11 cellular contexts compared by ENCODE assay signal in genomic region chr20:9397928-9398327, GRCh38.
DNase-seq lines count a peak whose midpoint lies in the region; ATAC-seq, FAIRE-seq and TF ChIP-seq lines count a peak whose summit lies in the region.
"Had no signal": no experiment of that assay in that cellular context is flagged by ENCODE, and none has a peak within 500 bp of the region (broad histone marks: within the 10 kb centered on the region; RNA-seq: fewer than 3 reads in every experiment).

No MANE protein-coding gene starts in this region.

- H3K4me3 ChIP-seq in pancreas = no peak overlapping the region
- H3K4me3 ChIP-seq: cardiac muscle cell had no signal

- no peak overlapping the region for H3K4ac ChIP-seq in H9 (ENCODE audit: low read depth, low read length)

- no peak overlapping the region for H4K91ac ChIP-seq in H9 (ENCODE audit: insufficient read length, low read depth, low read length)

- H2BK12ac ChIP-seq in H9 (ENCODE audit: insufficient read length, low read depth, low read length) = no peak overlapping the region

- peak; percentile 83 for ATAC-seq in GM19035 (IDR thresholded peaks at IDR 0.05; ENCODE audit: unreplicated experiment)
- ATAC-seq in HG02840 (IDR thresholded peaks at IDR 0.05; ENCODE audit: low FRiP score, unreplicated experiment) = peak; percentile 74
- peak in 3 of 4 donors; percentile 12 to 79 (median 54) for ATAC-seq in pancreas
- no peak for ATAC-seq in stimulated activated effector memory CD8-positive, alpha-beta T cell treated with anti-CD3 and anti-CD28 coated beads, Interleukin-12 subunit alpha, Interleukin-12 subunit beta, amount 100 ng/mL, for 72 hours

- H3K27me3 Mint-ChIP-seq in H9 (ENCODE audit: low read depth) = no peaks in the 10 kb centered on the region
- H3K27me3 Mint-ChIP-seq: activated CD4-positive, alpha-beta memory T cell treated with anti-CD3 and anti-CD28 coated beads, Interleukin-2, amount 10 ng/mL, durations not matched to agents 7 days and 5 days had no signal

- H2BK15ac ChIP-seq in H9 (ENCODE audit: low read depth, low read length) = no peak overlapping the region

- intact Hi-C loops in pancreas (cut with DNase I) = no loop called here

- no peak for FAIRE-seq in pancreas (lab: Jason Lieb, UNC)

- H3K27ac ChIP-seq in pancreas (no peak overlapping the region), H9 (ENCODE audit: insufficient read length, low read depth, low read length) (no peak overlapping the region)
- H3K27ac ChIP-seq: cardiac muscle cell had no signal

- no peak overlapping the region for H3K4me2 ChIP-seq in H9 (ENCODE audit: insufficient read depth, insufficient read length, low read length)

- no peaks in the 10 kb centered on the region for H3K4me1 Mint-ChIP-seq in stimulated activated effector memory CD8-positive, alpha-beta T cell treated with anti-CD3 and anti-CD28 coated beads, Interleukin-12 subunit alpha, Interleukin-12 subunit beta, amount 100 ng/mL, for 72 hours
- H3K4me1 Mint-ChIP-seq in H9 = peaks cover 15 to 20% of the 10 kb centered on the region in 2 experiments

- H3K9me3 ChIP-seq in pancreas (no peaks in the 10 kb centered on the region), H9 (ENCODE audit: control insufficient read depth, low read depth, low read length) (no peaks in the 10 kb centered on the region)

- no peaks in the 10 kb centered on the region for H3K36me3 ChIP-seq in pancreas

- 65 to 82% methylated on average over 8 of the region's 8 CpGs for WGBS in pancreas, 2 donors
- WGBS in H9 (ENCODE audit: extremely low coverage, insufficient read length, low lambda C conversion rate) = no CpG with 5 or more reads among the region's 8 CpGs

- no peak overlapping the region for H4K8ac ChIP-seq in H9 (replicated peaks; ENCODE audit: insufficient read length, low read depth, low read length)

- H3K79me1 ChIP-seq in H9 (ENCODE audit: insufficient read depth, low read depth, low read length, poor library complexity, severe bottlenecking) = no peaks in the 10 kb centered on the region

- no peak overlapping the region for H3K9ac ChIP-seq in H9 (ENCODE audit: extremely low read depth, insufficient read length, low read length)

- H3K14ac ChIP-seq in H9 (ENCODE audit: insufficient read depth, low read length) = no peak overlapping the region

- DNase-seq in NAMALWA (ENCODE audit: low spot score) (peak; percentile 51), pancreas (no peak), NCI-H1105 (lab: John Stamatoyannopoulos, UW) (no peak), H9 (no peak), NCI-H187 treated with DMSO at 0.1 percent for 48 hours (lab: John Stamatoyannopoulos, UW) (no peak)
- no peak for DNase-seq in stimulated activated effector memory CD8-positive, alpha-beta T cell treated with anti-CD3 and anti-CD28 coated beads, Interleukin-12 subunit alpha, Interleukin-12 subunit beta, amount 100 ng/mL, for 72 hours (ENCODE audit: low spot score in 2 of 2)
- DNase-seq: activated CD4-positive, alpha-beta memory T cell treated with anti-CD3 and anti-CD28 coated beads, Interleukin-2, amount 10 ng/mL, durations not matched to agents 7 days and 5 days; NCI-H2029 treated with DMSO at 0.1 percent for 48 hours had no signal

- H3K23ac ChIP-seq in H9 (ENCODE audit: insufficient read length, low read depth, low read length) = no peak overlapping the region

- H3T11ph ChIP-seq in H9 (ENCODE audit: low read length) = no peak overlapping the region

- no peak overlapping the region for H4K5ac ChIP-seq in H9 (ENCODE audit: insufficient read length, low read depth, low read length)

- H3K27me3 ChIP-seq in pancreas (no peaks in the 10 kb centered on the region), H9 (ENCODE audit: insufficient read depth, low read length) (no peaks in the 10 kb centered on the region)
- H3K27me3 ChIP-seq: cardiac muscle cell had no signal

- no peaks in the 10 kb centered on the region for H3K23me2 ChIP-seq in H9 (ENCODE audit: insufficient read length, low read depth, low read length, poor library complexity, severe bottlenecking)

- TF ChIP-seq CTCF in pancreas (IDR thresholded peaks at IDR 0.05) = no peak
- TF ChIP-seq CTCF in H9 (conservative IDR thresholded peaks at IDR 0.05) = no peak

- no peaks in the 10 kb centered on the region for H3K4me1 ChIP-seq in pancreas
- no peaks in the 10 kb centered on the region; the same call in 1 of the 2 replicates for H3K4me1 ChIP-seq in H9 (ENCODE audit: insufficient read depth, low read length)

- no peaks in the 10 kb centered on the region for H4K20me1 ChIP-seq in H9 (ENCODE audit: control insufficient read depth, insufficient read depth, insufficient read length)

- no peak overlapping the region for H2AFZ ChIP-seq in H9 (ENCODE audit: low read length)

- H3K36me3 Mint-ChIP-seq in stimulated activated effector memory CD8-positive, alpha-beta T cell treated with anti-CD3 and anti-CD28 coated beads, Interleukin-12 subunit alpha, Interleukin-12 subunit beta, amount 100 ng/mL, for 72 hours = no peaks in the 10 kb centered on the region
- H3K36me3 Mint-ChIP-seq in H9 (ENCODE audit: insufficient read depth in 1 of 3, low read depth in 3 of 3) = peaks cover 0 to 4% (median 0%) of the 10 kb centered on the region in 3 experiments; a peak in 1 of 7 replicates

- H3K56ac ChIP-seq in H9 (ENCODE audit: insufficient read length, low read depth, low read length) = no peak overlapping the region

- no peak overlapping the region for H3K18ac ChIP-seq in H9 (ENCODE audit: insufficient read length, low read depth, low read length)

- H3K27ac Mint-ChIP-seq in stimulated activated effector memory CD8-positive, alpha-beta T cell treated with anti-CD3 and anti-CD28 coated beads, Interleukin-12 subunit alpha, Interleukin-12 subunit beta, amount 100 ng/mL, for 72 hours = no peak overlapping the region
- peak overlapping the region in 1 of 3 experiments; percentile 52; a peak in 1 of 7 replicates for H3K27ac Mint-ChIP-seq in H9
- H3K27ac Mint-ChIP-seq: activated CD4-positive, alpha-beta memory T cell treated with anti-CD3 and anti-CD28 coated beads, Interleukin-2, amount 10 ng/mL, durations not matched to agents 7 days and 5 days had no signal

- H2BK120ac ChIP-seq in H9 (ENCODE audit: low read depth, low read length, poor library complexity, severe bottlenecking) = no peak overlapping the region

- no peaks in the 10 kb centered on the region for H3K79me2 ChIP-seq in H9 (ENCODE audit: insufficient read depth, low read length)

- H3K4me3 Mint-ChIP-seq in stimulated activated effector memory CD8-positive, alpha-beta T cell treated with anti-CD3 and anti-CD28 coated beads, Interleukin-12 subunit alpha, Interleukin-12 subunit beta, amount 100 ng/mL, for 72 hours = no peak overlapping the region
- H3K4me3 Mint-ChIP-seq in H9 = no peak overlapping the region
- H3K4me3 Mint-ChIP-seq: activated CD4-positive, alpha-beta memory T cell treated with anti-CD3 and anti-CD28 coated beads, Interleukin-2, amount 10 ng/mL, durations not matched to agents 7 days and 5 days had no signal

- no peak overlapping the region for H2AK5ac ChIP-seq in H9 (ENCODE audit: insufficient read length, low read length)

- no peak overlapping the region for H2BK20ac ChIP-seq in H9 (ENCODE audit: low read depth, low read length, poor library complexity, severe bottlenecking)

- H2BK5ac ChIP-seq in H9 (ENCODE audit: insufficient read length, low read length) = no peak overlapping the region

- no peaks in the 10 kb centered on the region for H3K9me3 Mint-ChIP-seq in stimulated activated effector memory CD8-positive, alpha-beta T cell treated with anti-CD3 and anti-CD28 coated beads, Interleukin-12 subunit alpha, Interleukin-12 subunit beta, amount 100 ng/mL, for 72 hours
- H3K9me3 Mint-ChIP-seq in H9 = no peaks in the 10 kb centered on the region
- H3K9me3 Mint-ChIP-seq: activated CD4-positive, alpha-beta memory T cell treated with anti-CD3 and anti-CD28 coated beads, Interleukin-2, amount 10 ng/mL, durations not matched to agents 7 days and 5 days had no signal
